16 cellular contexts compared by ENCODE assay signal in the genomic region with DNA sequence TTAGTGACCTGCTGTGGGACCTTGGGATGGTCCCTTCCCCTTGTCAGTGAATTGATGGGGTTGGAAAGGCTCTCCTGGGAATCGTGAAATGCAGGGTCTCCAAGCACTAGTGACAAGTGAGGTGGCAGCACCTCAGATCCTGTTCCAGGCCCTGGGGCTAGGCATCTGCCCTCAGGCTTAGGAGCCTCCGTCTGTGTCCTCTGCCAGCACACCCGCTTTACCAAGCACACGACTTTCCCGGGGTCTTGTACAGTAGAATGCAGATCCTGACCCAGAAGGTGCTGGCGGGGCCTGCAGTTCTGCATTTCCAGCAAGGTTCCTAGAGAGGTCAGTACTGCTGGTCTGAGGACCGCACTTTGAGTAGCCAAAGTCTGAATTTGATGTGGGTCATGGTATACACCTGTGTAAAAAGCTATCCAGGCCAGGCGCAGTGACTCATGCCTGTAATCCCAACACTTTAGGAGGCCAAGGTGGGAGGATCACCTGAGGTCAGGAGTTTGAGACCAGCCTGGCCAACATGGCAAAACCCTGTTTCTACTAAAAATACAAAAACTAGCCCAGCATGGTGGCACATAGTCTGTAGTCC. TPM values are rescaled to one million over a fixed set of nuclear protein-coding genes. Genes with fewer than 3 reads are reported as not detected.
"Had no signal": no experiment of that assay in that cellular context is flagged by ENCODE, and none has a peak within 500 bp of the region (broad histone marks: within the 10 kb centered on the region; RNA-seq: fewer than 3 reads in every experiment).

No MANE protein-coding gene starts in this region.

- H3K27ac ChIP-seq: heart left ventricle, right atrium auricular region, uterus had no signal

- DNase-seq: activated CD4-positive, alpha-beta T cell treated with anti-CD3 and anti-CD28 coated beads, Interleukin-2, amount 50 U/mL, for 48 hours; activated CD4-positive, CD25-positive, alpha-beta regulatory T cell treated with anti-CD3 and anti-CD28 coated beads, Interleukin-2, amount 50 U/mL, for 72 hours; activated CD8-positive, alpha-beta memory T cell treated with anti-CD3 and anti-CD28 coated beads, Interleukin-2, amount 50 U/mL, for 4 hours; activated naive CD4-positive, alpha-beta T cell; foreskin melanocyte; heart left ventricle; kidney; left ventricle myocardium superior; uterus had no signal

- ATAC-seq: heart left ventricle, left ventricle myocardium superior had no signal

- H3K4me3 ChIP-seq: heart left ventricle, right atrium auricular region, uterus had no signal

- H3K27me3 ChIP-seq: heart left ventricle, right atrium auricular region, uterus had no signal

- H3K36me3 ChIP-seq: heart left ventricle, right atrium auricular region, uterus had no signal

- H3K4me1 ChIP-seq: uterus had no signal

- H3K9me3 ChIP-seq: heart left ventricle, right atrium auricular region, uterus had no signal

RNA-seq across cellular contexts. Expression of a gene that starts 33.3 kb away (rescaled TPM):
- total RNA-seq: cardiac septum, endothelial cell of umbilical vein, heart left ventricle, kidney, left ventricle myocardium superior, mesenteric fat pad, myocyte, right atrium auricular region, uterus had no signal
- polyA plus RNA-seq: endothelial cell of umbilical vein, heart left ventricle, small intestine had no signal

RNA-seq across cellular contexts. Expression of a gene that starts 38.1 kb away (rescaled TPM):
- total RNA-seq: cardiac septum, endothelial cell of umbilical vein, heart left ventricle, kidney, left ventricle myocardium superior, mesenteric fat pad, myocyte, right atrium auricular region, uterus had no signal
- polyA plus RNA-seq: endothelial cell of umbilical vein, heart left ventricle, small intestine had no signal

RNA-seq across cellular contexts. Expression of a gene that starts 41.0 kb away (rescaled TPM):
- total RNA-seq: cardiac septum, endothelial cell of umbilical vein, heart left ventricle, kidney, left ventricle myocardium superior, mesenteric fat pad, myocyte, right atrium auricular region, uterus had no signal
- polyA plus RNA-seq: endothelial cell of umbilical vein, heart left ventricle, small intestine, thymus had no signal

RNA-seq across cellular contexts. Expression of a gene that starts 45.3 kb away (rescaled TPM):
- total RNA-seq: cardiac septum, endothelial cell of umbilical vein, heart left ventricle, kidney, left ventricle myocardium superior, mesenteric fat pad, myocyte, right atrium auricular region, uterus had no signal
- polyA plus RNA-seq: endothelial cell of umbilical vein, heart left ventricle, small intestine, thymus had no signal
